ENCODE assay signal across 11 cellular contexts in the genomic region with DNA sequence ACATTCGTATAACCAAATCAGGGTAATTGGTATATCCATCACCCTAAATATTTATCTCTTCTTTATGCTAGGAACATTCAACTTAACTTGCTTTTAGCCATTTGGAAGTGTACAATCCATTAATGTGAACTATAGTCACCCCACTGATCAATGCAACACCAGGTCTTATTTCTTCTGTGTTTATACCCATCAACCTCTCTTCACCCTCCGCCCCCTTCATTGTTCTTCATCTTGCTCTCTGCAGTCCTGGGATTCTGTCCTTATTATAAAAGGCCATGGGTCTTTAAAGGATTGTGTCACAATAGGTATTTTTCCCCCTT. TPM values are rescaled to one million over a fixed set of nuclear protein-coding genes. Genes with fewer than 3 reads are reported as not detected.
DNase-seq lines count a peak whose midpoint lies in the region; FAIRE-seq and TF ChIP-seq lines count a peak whose summit lies in the region.
"Had no signal": no experiment of that assay in that cellular context is flagged by ENCODE, and none has a peak within 500 bp of the region (broad histone marks: within the 10 kb centered on the region; RNA-seq: fewer than 3 reads in every experiment).

No MANE protein-coding gene starts in this region.

- H3K79me2 ChIP-seq in trophoblast cell (ENCODE audit: control insufficient read depth, insufficient read depth, low read length, poor library complexity) = peaks cover 19% of the 10 kb centered on the region

- H4K12ac ChIP-seq in trophoblast cell (ENCODE audit: low read depth, low read length) = no peak overlapping the region

- H3K36me3 ChIP-seq in ES-I3 (ENCODE audit: insufficient read depth, low read length) (no peaks in the 10 kb centered on the region), trophoblast cell (ENCODE audit: control insufficient read depth in 1 of 2, insufficient read depth in 2 of 2, low read length in 2 of 2) (peaks cover 8 to 11% of the 10 kb centered on the region in 2 experiments)

- no peak overlapping the region for H3K27ac Mint-ChIP-seq in activated naive CD4-positive, alpha-beta T cell treated with anti-CD3 and anti-CD28 coated beads, Interleukin-2, amount 10 ng/mL, durations not matched to agents 7 days and 5 days
- H3K27ac Mint-ChIP-seq: activated T-helper 1 cell treated with anti-CD3 and anti-CD28 coated beads, Interleukin-12 subunit alpha, Interleukin-12 subunit beta, Interleukin-2, Interleukin-4 antibody, amounts not matched to agents 30 ng/mL and 10 ng/mL and 1 ng/mL, durations not matched to agents 14 hours and 24 hours and 36 hours; T-cell; type B pancreatic cell had no signal

- peak; percentile 18 for DNase-seq in NCI-H345 (lab: John Stamatoyannopoulos, UW)
- no peak for DNase-seq in epithelial cell of proximal tubule (ENCODE audit: low read depth)
- no peak for DNase-seq in trophoblast cell
- DNase-seq in globus pallidus (ENCODE audit: low spot score) = no peak
- no peak for DNase-seq in frontal cortex (ENCODE audit: low spot score in 2 of 2)
- DNase-seq in COR-L47 (lab: John Stamatoyannopoulos, UW) = no peak
- no peak for DNase-seq in activated naive CD4-positive, alpha-beta T cell treated with anti-CD3 and anti-CD28 coated beads, Interleukin-2, amount 10 ng/mL, durations not matched to agents 7 days and 5 days

- H2BK5ac ChIP-seq in trophoblast cell (ENCODE audit: low read depth, low read length, poor library complexity) = no peak overlapping the region

- H3K23ac ChIP-seq in trophoblast cell (ENCODE audit: low read length) = no peak overlapping the region

- peak overlapping the region; percentile 78 for H3K4ac ChIP-seq in trophoblast cell (ENCODE audit: low read depth, low read length)

- no peak overlapping the region for H2AFZ ChIP-seq in trophoblast cell (ENCODE audit: insufficient read depth, low read length, poor library complexity)

- peaks cover 8% of the 10 kb centered on the region for H3K4me1 ChIP-seq in ES-I3 (ENCODE audit: insufficient read depth, low read length)
- H3K4me1 ChIP-seq in trophoblast cell (ENCODE audit: control insufficient read depth in 1 of 2, insufficient read depth in 2 of 2, low read length in 2 of 2) = peaks cover 10 to 15% of the 10 kb centered on the region in 2 experiments

- no peak overlapping the region for H2BK120ac ChIP-seq in trophoblast cell (ENCODE audit: insufficient read depth, low read length, poor library complexity)

- FAIRE-seq in frontal cortex (lab: Jason Lieb, UNC) = no peak

- H3K27me3 Mint-ChIP-seq in activated naive CD4-positive, alpha-beta T cell treated with anti-CD3 and anti-CD28 coated beads, Interleukin-2, amount 10 ng/mL, durations not matched to agents 7 days and 5 days = peaks cover 3% of the 10 kb centered on the region
- H3K27me3 Mint-ChIP-seq: T-cell, type B pancreatic cell had no signal

- no peak overlapping the region for H2AK5ac ChIP-seq in trophoblast cell (ENCODE audit: low read length)

- no peak overlapping the region for H3K18ac ChIP-seq in trophoblast cell (ENCODE audit: low read length)

- H3K36me3 Mint-ChIP-seq in activated naive CD4-positive, alpha-beta T cell treated with anti-CD3 and anti-CD28 coated beads, Interleukin-2, amount 10 ng/mL, durations not matched to agents 7 days and 5 days = peaks cover 23% of the 10 kb centered on the region

- peaks cover 28% of the 10 kb centered on the region for H3K4me1 Mint-ChIP-seq in activated naive CD4-positive, alpha-beta T cell treated with anti-CD3 and anti-CD28 coated beads, Interleukin-2, amount 10 ng/mL, durations not matched to agents 7 days and 5 days

- no peak overlapping the region for H3K14ac ChIP-seq in trophoblast cell (ENCODE audit: low read length)

- CTCF ChIA-PET in activated naive CD4-positive, alpha-beta T cell treated with anti-CD3 and anti-CD28 coated beads, Interleukin-2, amount 10 ng/mL, durations not matched to agents 7 days and 5 days (lab: Charles Lee) = interaction anchor here (1.3 to 3.2 kb wide), 2 partner anchors 20 to 95 kb away, joined by 3 to 7 read pairs; no protein-coding TSS in a partner anchor

- H3K27me3 ChIP-seq in trophoblast cell (ENCODE audit: insufficient read depth, low read length) = no peaks in the 10 kb centered on the region

- H3K4me3 Mint-ChIP-seq in activated naive CD4-positive, alpha-beta T cell treated with anti-CD3 and anti-CD28 coated beads, Interleukin-2, amount 10 ng/mL, durations not matched to agents 7 days and 5 days = no peak overlapping the region
- H3K4me3 Mint-ChIP-seq: activated T-helper 1 cell treated with anti-CD3 and anti-CD28 coated beads, Interleukin-12 subunit alpha, Interleukin-12 subunit beta, Interleukin-2, Interleukin-4 antibody, amounts not matched to agents 30 ng/mL and 10 ng/mL and 1 ng/mL, durations not matched to agents 14 hours and 24 hours and 36 hours; T-cell; type B pancreatic cell had no signal

- H2BK12ac ChIP-seq in trophoblast cell (ENCODE audit: low read length) = no peak overlapping the region

- H3K4me3 ChIP-seq in epithelial cell of proximal tubule (ENCODE audit: low read depth, low read length) = peak overlapping the region; percentile 88
- no peak overlapping the region for H3K4me3 ChIP-seq in trophoblast cell (ENCODE audit: low read depth, low read length)

- TF ChIP-seq CTCF in epithelial cell of proximal tubule (conservative IDR thresholded peaks at IDR 0.05; ENCODE audit: low read depth, low read length) = no peak

- H3K79me1 ChIP-seq in trophoblast cell (ENCODE audit: low read length) = peaks cover 11% of the 10 kb centered on the region

- no peak overlapping the region for H3K27ac ChIP-seq in trophoblast cell (ENCODE audit: low read depth, low read length)

- no CpG with 5 or more reads among the region's 2 CpGs for WGBS in trophoblast cell (ENCODE audit: extremely low coverage, insufficient coverage, insufficient read length)

- H3K4me2 ChIP-seq in trophoblast cell (ENCODE audit: low read length) = peak overlapping the region; percentile 71

- no peak overlapping the region for H4K91ac ChIP-seq in trophoblast cell (ENCODE audit: low read depth, low read length)

- H3K9me3 ChIP-seq in ES-I3 (ENCODE audit: control insufficient read depth, insufficient read depth, low read length) (no peaks in the 10 kb centered on the region), trophoblast cell (ENCODE audit: insufficient read depth, low read depth, low read length) (no peaks in the 10 kb centered on the region)

- H3K9me3 Mint-ChIP-seq in activated naive CD4-positive, alpha-beta T cell treated with anti-CD3 and anti-CD28 coated beads, Interleukin-2, amount 10 ng/mL, durations not matched to agents 7 days and 5 days = no peaks in the 10 kb centered on the region
- H3K9me3 Mint-ChIP-seq: activated T-helper 1 cell treated with anti-CD3 and anti-CD28 coated beads, Interleukin-12 subunit alpha, Interleukin-12 subunit beta, Interleukin-2, Interleukin-4 antibody, amounts not matched to agents 30 ng/mL and 10 ng/mL and 1 ng/mL, durations not matched to agents 14 hours and 24 hours and 36 hours; T-cell; type B pancreatic cell had no signal

- H3K9ac ChIP-seq in ES-I3 (ENCODE audit: low read depth, low read length) = peak overlapping the region; percentile 94; the same call in 1 of the 2 replicates
- H3K9ac ChIP-seq in trophoblast cell (ENCODE audit: low read length) = no peak overlapping the region

- no peak overlapping the region for H4K8ac ChIP-seq in trophoblast cell (ENCODE audit: low read depth, low read length)

RNA-seq across cellular contexts. Expression of gene ABRACL, which starts 1.6 kb away (rescaled TPM):
- total RNA-seq in epithelial cell of proximal tubule = 159 and 164 TPM in 2 replicates
- 148 and 152 TPM in 2 replicates for polyA plus RNA-seq in trophoblast cell (2013)
- total RNA-seq in frontal cortex = 55.4 TPM

RNA-seq across cellular contexts. Expression of gene REPS1, which starts 42.1 kb away (rescaled TPM):
- 26.8 and 27.1 TPM in 2 replicates for total RNA-seq in epithelial cell of proximal tubule
- polyA plus RNA-seq in trophoblast cell (2013) = 51.8 and 52.2 TPM in 2 replicates
- total RNA-seq in frontal cortex = 133 TPM
